11 cellular contexts compared by ENCODE assay signal in genomic region chr5:142978252-142978651, GRCh38.
DNase-seq lines count a peak whose midpoint lies in the region; ATAC-seq lines count a peak whose summit lies in the region.
"Had no signal": no experiment of that assay in that cellular context is flagged by ENCODE, and none has a peak within 500 bp of the region (broad histone marks: within the 10 kb centered on the region; RNA-seq: fewer than 3 reads in every experiment).

No MANE protein-coding gene starts in this region.

- H3K27ac ChIP-seq in effector memory CD4-positive, alpha-beta T cell (ENCODE audit: insufficient read depth, low read length, poor library complexity, severe bottlenecking): peak overlapping the region; percentile 27
- H3K27ac ChIP-seq: gastroesophageal sphincter had no signal

- H3K9me3 Mint-ChIP-seq in activated naive CD4-positive, alpha-beta T cell treated with anti-CD3 and anti-CD28 coated beads, Interleukin-2, amount 50 U/mL, for 72 hours: peaks cover 0 to 5% of the 10 kb centered on the region in 2 donors
- H3K9me3 Mint-ChIP-seq in stimulated activated effector memory CD8-positive, alpha-beta T cell treated with anti-CD3 and anti-CD28 coated beads, Interleukin-12 subunit alpha, Interleukin-12 subunit beta, amount 100 ng/mL, for 72 hours: no peaks in the 10 kb centered on the region
- H3K9me3 Mint-ChIP-seq in stimulated activated memory B cell treated with anti-CD40 and anti-IgM and Interleukin-4, amounts not matched to agents 10 μg/mL and 1 μg/mL and 100 μg/mL, for 72 hours: no peaks in the 10 kb centered on the region

- DNase-seq in activated naive CD4-positive, alpha-beta T cell treated with anti-CD3 and anti-CD28 coated beads, Interleukin-2, amount 50 U/mL, for 72 hours (ENCODE audit: low spot score in 2 of 2): no peak
- no peak for DNase-seq in activated naive CD4-positive, alpha-beta T cell treated with anti-CD3 and anti-CD28 coated beads, Interleukin-2, amount 50 U/mL, for 16 hours
- DNase-seq in T-helper 17 cell: no peak
- no peak for DNase-seq in effector memory CD4-positive, alpha-beta T cell
- no peak for DNase-seq in stimulated activated effector memory CD8-positive, alpha-beta T cell treated with anti-CD3 and anti-CD28 coated beads, Interleukin-12 subunit alpha, Interleukin-12 subunit beta, amount 100 ng/mL, for 72 hours (ENCODE audit: low spot score in 2 of 2)
- no peak for DNase-seq in DMS 273 (lab: John Stamatoyannopoulos, UW; ENCODE audit: unreplicated experiment)
- no peak for DNase-seq in NCI-H2029 treated with DMSO at 0.1 percent for 48 hours (lab: John Stamatoyannopoulos, UW)
- DNase-seq: NCI-H187 treated with DMSO at 0.1 percent for 48 hours, NCI-H524 treated with DMSO at 0.1 percent for 48 hours had no signal

- H3K4me3 Mint-ChIP-seq in T-helper 17 cell: no peak overlapping the region
- H3K4me3 Mint-ChIP-seq in stimulated activated effector memory CD8-positive, alpha-beta T cell treated with anti-CD3 and anti-CD28 coated beads, Interleukin-12 subunit alpha, Interleukin-12 subunit beta, amount 100 ng/mL, for 72 hours: peak overlapping the region; percentile 61
- no peak overlapping the region for H3K4me3 Mint-ChIP-seq in stimulated activated memory B cell treated with anti-CD40 and anti-IgM and Interleukin-4, amounts not matched to agents 10 μg/mL and 1 μg/mL and 100 μg/mL, for 72 hours

- no peaks in the 10 kb centered on the region for H3K27me3 Mint-ChIP-seq in T-helper 17 cell
- no peaks in the 10 kb centered on the region for H3K27me3 Mint-ChIP-seq in stimulated activated memory B cell treated with anti-CD40 and anti-IgM and Interleukin-4, amounts not matched to agents 10 μg/mL and 1 μg/mL and 100 μg/mL, for 72 hours

- no peak for ATAC-seq in activated naive CD4-positive, alpha-beta T cell treated with anti-CD3 and anti-CD28 coated beads, Interleukin-2, amount 50 U/mL, for 72 hours
- ATAC-seq in T-helper 17 cell: no peak
- ATAC-seq in stimulated activated effector memory CD8-positive, alpha-beta T cell treated with anti-CD3 and anti-CD28 coated beads, Interleukin-12 subunit alpha, Interleukin-12 subunit beta, amount 100 ng/mL, for 72 hours: no peak
- no peak for ATAC-seq in stimulated activated memory B cell treated with anti-CD40 and anti-IgM and Interleukin-4, amounts not matched to agents 10 μg/mL and 1 μg/mL and 100 μg/mL, for 72 hours

- H3K9me3 ChIP-seq in T-helper 17 cell (ENCODE audit: control insufficient read depth, low read length, poor library complexity, severe bottlenecking): no peaks in the 10 kb centered on the region
- no peaks in the 10 kb centered on the region for H3K9me3 ChIP-seq in effector memory CD4-positive, alpha-beta T cell (ENCODE audit: control insufficient read depth, low read length)
- H3K9me3 ChIP-seq: gastroesophageal sphincter had no signal

- no peaks in the 10 kb centered on the region for H3K36me3 ChIP-seq in effector memory CD4-positive, alpha-beta T cell (ENCODE audit: control insufficient read depth, insufficient read depth, low read length)
- H3K36me3 ChIP-seq: gastroesophageal sphincter had no signal

- H3K27ac Mint-ChIP-seq in activated naive CD4-positive, alpha-beta T cell treated with anti-CD3 and anti-CD28 coated beads, Interleukin-2, amount 50 U/mL, for 72 hours: peak overlapping the region; percentile 79
- H3K27ac Mint-ChIP-seq in T-helper 17 cell: peak overlapping the region; percentile 91
- peak overlapping the region; percentile 89 for H3K27ac Mint-ChIP-seq in stimulated activated effector memory CD8-positive, alpha-beta T cell treated with anti-CD3 and anti-CD28 coated beads, Interleukin-12 subunit alpha, Interleukin-12 subunit beta, amount 100 ng/mL, for 72 hours
- no peak overlapping the region for H3K27ac Mint-ChIP-seq in stimulated activated memory B cell treated with anti-CD40 and anti-IgM and Interleukin-4, amounts not matched to agents 10 μg/mL and 1 μg/mL and 100 μg/mL, for 72 hours

- H3K4me1 Mint-ChIP-seq in T-helper 17 cell: peaks cover 23% of the 10 kb centered on the region
- H3K4me1 Mint-ChIP-seq in stimulated activated effector memory CD8-positive, alpha-beta T cell treated with anti-CD3 and anti-CD28 coated beads, Interleukin-12 subunit alpha, Interleukin-12 subunit beta, amount 100 ng/mL, for 72 hours: peaks cover 84% of the 10 kb centered on the region
- H3K4me1 Mint-ChIP-seq in stimulated activated memory B cell treated with anti-CD40 and anti-IgM and Interleukin-4, amounts not matched to agents 10 μg/mL and 1 μg/mL and 100 μg/mL, for 72 hours: no peaks in the 10 kb centered on the region

- H3K36me3 Mint-ChIP-seq in activated naive CD4-positive, alpha-beta T cell treated with anti-CD3 and anti-CD28 coated beads, Interleukin-2, amount 50 U/mL, for 72 hours: no peaks in the 10 kb centered on the region
- H3K36me3 Mint-ChIP-seq in T-helper 17 cell (ENCODE audit: low read depth): peaks cover 2% of the 10 kb centered on the region
- peaks cover 6% of the 10 kb centered on the region for H3K36me3 Mint-ChIP-seq in stimulated activated effector memory CD8-positive, alpha-beta T cell treated with anti-CD3 and anti-CD28 coated beads, Interleukin-12 subunit alpha, Interleukin-12 subunit beta, amount 100 ng/mL, for 72 hours
- no peaks in the 10 kb centered on the region for H3K36me3 Mint-ChIP-seq in stimulated activated memory B cell treated with anti-CD40 and anti-IgM and Interleukin-4, amounts not matched to agents 10 μg/mL and 1 μg/mL and 100 μg/mL, for 72 hours

- H3K4me1 ChIP-seq in effector memory CD4-positive, alpha-beta T cell (ENCODE audit: control insufficient read depth, insufficient read depth, low read length, poor library complexity, severe bottlenecking): peaks cover 14% of the 10 kb centered on the region

- H3K4me3 ChIP-seq in effector memory CD4-positive, alpha-beta T cell (ENCODE audit: insufficient read depth, low read depth, low read length, poor library complexity, severe bottlenecking): no peak overlapping the region
- H3K4me3 ChIP-seq: gastroesophageal sphincter had no signal

- no peaks in the 10 kb centered on the region for H3K27me3 ChIP-seq in effector memory CD4-positive, alpha-beta T cell (replicated peaks; ENCODE audit: control insufficient read depth, insufficient read depth, low read length, poor library complexity, severe bottlenecking)
- H3K27me3 ChIP-seq: gastroesophageal sphincter had no signal
